23 cellular contexts compared by ENCODE assay signal in genomic region chr6:91031581-91031980, GRCh38.
"Had no signal": no experiment of that assay in that cellular context is flagged by ENCODE, and none has a peak within 500 bp of the region (broad histone marks: within the 10 kb centered on the region; RNA-seq: fewer than 3 reads in every experiment).

No MANE protein-coding gene starts in this region.

- H3K9me3 Mint-ChIP-seq: activated CD4-positive, alpha-beta T cell treated with anti-CD3 and anti-CD28 coated beads, Interleukin-2, amount 10 ng/mL, durations not matched to agents 7 days and 5 days; activated naive CD4-positive, alpha-beta T cell treated with anti-CD3 and anti-CD28 coated beads, Interleukin-2, amount 50 U/mL, for 24 hours; neural crest cell; stimulated activated naive CD8-positive, alpha-beta T cell treated with anti-CD3 and anti-CD28 coated beads, Interleukin-15, amount 100 ng/mL, for 72 hours; T-helper 1 cell treated with Interleukin-12 subunit alpha and Interleukin-12 subunit beta and Interleukin-4 antibody, amounts not matched to agents 30 μg/mL and 1 μg/mL, for 36 hours had no signal

- H3K4me1 ChIP-seq: colonic mucosa, gastroesophageal sphincter, lower lobe of right lung, right lobe of liver, tibial artery had no signal

- H3K4me1 Mint-ChIP-seq: activated CD4-positive, alpha-beta T cell treated with anti-CD3 and anti-CD28 coated beads, Interleukin-2, amount 10 ng/mL, durations not matched to agents 7 days and 5 days; activated naive CD4-positive, alpha-beta T cell treated with anti-CD3 and anti-CD28 coated beads, Interleukin-2, amount 50 U/mL, for 24 hours; naive thymus-derived CD4-positive, alpha-beta T cell; neural crest cell; stimulated activated effector memory CD8-positive, alpha-beta T cell treated with anti-CD3 and anti-CD28 coated beads, Interleukin-12 subunit alpha, Interleukin-12 subunit beta, amount 100 ng/mL, for 72 hours; stimulated activated naive CD8-positive, alpha-beta T cell treated with anti-CD3 and anti-CD28 coated beads, Interleukin-15, amount 100 ng/mL, for 72 hours had no signal

- H3K9me3 ChIP-seq: colonic mucosa, gastroesophageal sphincter, lower lobe of right lung, right lobe of liver, tibial artery had no signal

- H3K36me3 ChIP-seq: colonic mucosa, gastroesophageal sphincter, lower lobe of right lung, right lobe of liver, tibial artery had no signal

- H3K36me3 Mint-ChIP-seq: activated naive CD4-positive, alpha-beta T cell treated with anti-CD3 and anti-CD28 coated beads, Interleukin-2, amount 50 U/mL, for 24 hours; naive thymus-derived CD4-positive, alpha-beta T cell; stimulated activated effector memory CD8-positive, alpha-beta T cell treated with anti-CD3 and anti-CD28 coated beads, Interleukin-12 subunit alpha, Interleukin-12 subunit beta, amount 100 ng/mL, for 72 hours had no signal

- ATAC-seq: activated CD4-positive, CD25-positive, alpha-beta regulatory T cell treated with anti-CD3 and anti-CD28 coated beads, Interleukin-2, amount 50 U/mL, for 24 hours; effector memory CD8-positive, alpha-beta T cell; gastroesophageal sphincter; lower lobe of right lung; naive thymus-derived CD4-positive, alpha-beta T cell; right lobe of liver; stimulated activated naive CD8-positive, alpha-beta T cell treated with anti-CD3 and anti-CD28 coated beads, Interleukin-15, amount 100 ng/mL, for 72 hours had no signal

- H3K27me3 ChIP-seq: colonic mucosa, right lobe of liver, tibial artery had no signal

- H3K27ac Mint-ChIP-seq: activated CD4-positive, alpha-beta T cell treated with anti-CD3 and anti-CD28 coated beads, Interleukin-2, amount 10 ng/mL, durations not matched to agents 7 days and 5 days; activated naive CD4-positive, alpha-beta T cell treated with anti-CD3 and anti-CD28 coated beads, Interleukin-2, amount 50 U/mL, for 24 hours; effector memory CD8-positive, alpha-beta T cell; naive thymus-derived CD4-positive, alpha-beta T cell; stimulated activated effector memory CD8-positive, alpha-beta T cell treated with anti-CD3 and anti-CD28 coated beads, Interleukin-12 subunit alpha, Interleukin-12 subunit beta, amount 100 ng/mL, for 72 hours; stimulated activated naive CD8-positive, alpha-beta T cell treated with anti-CD3 and anti-CD28 coated beads, Interleukin-15, amount 100 ng/mL, for 72 hours; T-helper 1 cell treated with Interleukin-12 subunit alpha and Interleukin-12 subunit beta and Interleukin-4 antibody, amounts not matched to agents 30 μg/mL and 1 μg/mL, for 36 hours had no signal

- DNase-seq: activated CD4-positive, alpha-beta T cell treated with anti-CD3 and anti-CD28 coated beads, Interleukin-2, amount 10 ng/mL, durations not matched to agents 7 days and 5 days; activated gamma-delta T cell treated with Interleukin-2 at 50 U/mL for 16 hours; activated T-cell treated with anti-CD3 and anti-CD28 coated beads, Interleukin-2, amount 50 U/mL, for 1 hour; central memory CD4-positive, alpha-beta T cell; colonic mucosa; dorsolateral prefrontal cortex; effector memory CD8-positive, alpha-beta T cell; head of caudate nucleus; kidney; lower lobe of right lung; naive thymus-derived CD4-positive, alpha-beta T cell; occipital lobe; right lobe of liver; stimulated activated CD4-positive, alpha-beta T cell treated with anti-CD3 and anti-CD28 coated beads, Interleukin-2, amount 100 ng/mL, for 24 hours; stimulated activated naive CD8-positive, alpha-beta T cell treated with anti-CD3 and anti-CD28 coated beads, Interleukin-15, amount 100 ng/mL, for 72 hours; tibial artery had no signal

- H3K27me3 Mint-ChIP-seq: activated CD4-positive, alpha-beta T cell treated with anti-CD3 and anti-CD28 coated beads, Interleukin-2, amount 10 ng/mL, durations not matched to agents 7 days and 5 days; effector memory CD8-positive, alpha-beta T cell had no signal

- H3K4me3 ChIP-seq: colonic mucosa, dorsolateral prefrontal cortex, gastroesophageal sphincter, lower lobe of right lung, right lobe of liver, skin epidermis, tibial artery had no signal

- H3K4me3 Mint-ChIP-seq: activated CD4-positive, alpha-beta T cell treated with anti-CD3 and anti-CD28 coated beads, Interleukin-2, amount 10 ng/mL, durations not matched to agents 7 days and 5 days; activated naive CD4-positive, alpha-beta T cell treated with anti-CD3 and anti-CD28 coated beads, Interleukin-2, amount 50 U/mL, for 24 hours; effector memory CD8-positive, alpha-beta T cell; naive thymus-derived CD4-positive, alpha-beta T cell; neural crest cell; stimulated activated effector memory CD8-positive, alpha-beta T cell treated with anti-CD3 and anti-CD28 coated beads, Interleukin-12 subunit alpha, Interleukin-12 subunit beta, amount 100 ng/mL, for 72 hours; stimulated activated naive CD8-positive, alpha-beta T cell treated with anti-CD3 and anti-CD28 coated beads, Interleukin-15, amount 100 ng/mL, for 72 hours; T-helper 1 cell treated with Interleukin-12 subunit alpha and Interleukin-12 subunit beta and Interleukin-4 antibody, amounts not matched to agents 30 μg/mL and 1 μg/mL, for 36 hours had no signal

- H3K27ac ChIP-seq: colonic mucosa, dorsolateral prefrontal cortex, gastroesophageal sphincter, lower lobe of right lung, right lobe of liver, skin epidermis, tibial artery had no signal
